ENCODE assay signal across 15 cellular contexts in the genomic region with DNA sequence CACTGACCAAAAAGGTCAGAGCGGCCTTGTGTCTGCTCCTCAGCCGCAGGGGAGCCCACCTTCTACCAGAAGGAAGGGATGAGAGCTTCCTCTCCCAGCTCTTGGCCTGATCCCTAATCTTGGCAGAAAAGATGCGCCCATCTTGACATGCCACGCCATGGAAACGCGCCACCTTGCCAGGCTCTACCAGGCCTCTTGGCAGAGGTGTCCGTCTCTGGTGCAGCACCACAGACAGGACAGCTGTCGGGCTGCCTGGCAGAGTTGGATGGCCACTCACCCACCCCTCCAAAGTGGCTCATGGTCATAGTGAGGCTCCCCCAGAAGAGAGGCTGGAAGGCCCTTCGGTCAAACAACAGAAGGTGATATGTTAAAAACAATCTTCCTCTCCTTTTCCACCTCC.
DNase-seq lines count a peak whose midpoint lies in the region; ATAC-seq and TF ChIP-seq lines count a peak whose summit lies in the region.
"Had no signal": no experiment of that assay in that cellular context is flagged by ENCODE, and none has a peak within 500 bp of the region (broad histone marks: within the 10 kb centered on the region; RNA-seq: fewer than 3 reads in every experiment).

No MANE protein-coding gene starts in this region.

- TF ChIP-seq CTCF in right atrium auricular region (IDR thresholded peaks at IDR 0.05) = no peak

- WGBS in neuronal stem cell (ENCODE audit: extremely low coverage in 2 of 2, insufficient read length in 2 of 2, insufficient replicate concordance in 1 of 2), 2 donors = no CpG with 5 or more reads among the region's 9 CpGs

- H2AFZ ChIP-seq in neuronal stem cell (ENCODE audit: low read length) = no peak overlapping the region

- H3K27ac ChIP-seq in right atrium auricular region = no peak overlapping the region
- H3K27ac ChIP-seq in neuronal stem cell (replicated peaks; ENCODE audit: low read length) = no peak overlapping the region
- H3K27ac ChIP-seq: BLaER1, HL-60 had no signal

- no peak overlapping the region for H3K23ac ChIP-seq in neuronal stem cell (ENCODE audit: low read depth, low read length, poor library complexity)

- H3K9ac ChIP-seq in neuronal stem cell (ENCODE audit: low read depth, low read length, poor library complexity) = peak overlapping the region; percentile 7
- H3K9ac ChIP-seq: BLaER1 had no signal

- H3K18ac ChIP-seq in neuronal stem cell (ENCODE audit: low read length) = no peak overlapping the region

- H3K4me1 ChIP-seq in right atrium auricular region (no peaks in the 10 kb centered on the region), neuronal stem cell (ENCODE audit: control insufficient read depth in 2 of 2, insufficient read depth in 1 of 2, low read depth in 1 of 2, low read length in 2 of 2) (peaks cover 5 to 20% of the 10 kb centered on the region in 2 donors)
- H3K4me1 ChIP-seq: HAP-1 had no signal

- H3K27me3 ChIP-seq in right atrium auricular region (no peaks in the 10 kb centered on the region), neuronal stem cell (ENCODE audit: control insufficient read depth in 3 of 3, insufficient read depth in 3 of 3, low read depth in 1 of 3, low read length in 3 of 3) (no peaks in the 10 kb centered on the region)
- H3K27me3 ChIP-seq: BLaER1 had no signal

- H2BK5ac ChIP-seq in neuronal stem cell (ENCODE audit: low read length) = no peak overlapping the region

- no peak overlapping the region for H3K14ac ChIP-seq in neuronal stem cell (ENCODE audit: low read length)

- no peak overlapping the region for H2BK12ac ChIP-seq in neuronal stem cell (ENCODE audit: low read length)

- peak; percentile 38 for DNase-seq in activated CD8-positive, alpha-beta memory T cell treated with anti-CD3 and anti-CD28 coated beads, Interleukin-2, amount 50 U/mL, for 48 hours
- no peak for DNase-seq in activated CD8-positive, alpha-beta memory T cell treated with anti-CD3 and anti-CD28 coated beads, Interleukin-2, amount 50 U/mL, for 4 hours
- DNase-seq in right atrium auricular region (ENCODE audit: low spot score) = peak; percentile 46
- DNase-seq in left cardiac atrium = no peak
- no peak for DNase-seq in neuronal stem cell (ENCODE audit: low spot score)
- no peak for DNase-seq in occipital lobe (lab: John Stamatoyannopoulos, UW)
- DNase-seq: 8988T; CD4-positive, alpha-beta memory T cell; DMS153; DMS79; GF-D8 had no signal

- no peak overlapping the region for H2BK120ac ChIP-seq in neuronal stem cell (ENCODE audit: low read depth, low read length)

- H3K4me3 ChIP-seq in right atrium auricular region (no peak overlapping the region), neuronal stem cell (ENCODE audit: low read length in 2 of 2) (no peak overlapping the region)
- H3K4me3 ChIP-seq: BLaER1, HAP-1 had no signal

- H3K4ac ChIP-seq in neuronal stem cell (ENCODE audit: low read length) = no peak overlapping the region

- no peaks in the 10 kb centered on the region for H3K79me1 ChIP-seq in neuronal stem cell (ENCODE audit: low read depth, low read length)

- no peak overlapping the region for H4K8ac ChIP-seq in neuronal stem cell (ENCODE audit: low read depth, low read length)

- no peak overlapping the region for H2AK5ac ChIP-seq in neuronal stem cell (ENCODE audit: low read depth, low read length)

- H3K4me2 ChIP-seq in neuronal stem cell (ENCODE audit: insufficient read depth, low read length, poor library complexity, severe bottlenecking) = no peak overlapping the region
- H3K4me2 ChIP-seq: BLaER1 had no signal

- H3K36me3 ChIP-seq in right atrium auricular region (no peaks in the 10 kb centered on the region), neuronal stem cell (replicated peaks in 1 of 2; ENCODE audit: control insufficient read depth in 2 of 2, insufficient read depth in 2 of 2, low read length in 2 of 2) (no peaks in the 10 kb centered on the region)
- H3K36me3 ChIP-seq: HAP-1 had no signal

- no peak overlapping the region for H4K91ac ChIP-seq in neuronal stem cell (ENCODE audit: low read depth, low read length, poor library complexity)

- no peak overlapping the region for H2BK15ac ChIP-seq in neuronal stem cell (ENCODE audit: low read length)

- ATAC-seq in left cardiac atrium = no peak
- ATAC-seq in HG02623 (IDR thresholded peaks at IDR 0.05; ENCODE audit: unreplicated experiment) = no peak

- intact Hi-C loops in left cardiac atrium (cut with DNase I) = no loop called here

- no peaks in the 10 kb centered on the region for H3K9me3 ChIP-seq in right atrium auricular region
- H3K9me3 ChIP-seq in neuronal stem cell (replicated peaks in 1 of 2; ENCODE audit: control insufficient read depth in 2 of 2, insufficient read depth in 1 of 2, low read depth in 1 of 2, low read length in 2 of 2) = no peaks in the 10 kb centered on the region
- H3K9me3 ChIP-seq: HAP-1 had no signal

Comparison
In these comparisons a context has a peak if more than half of its experiments do, and no peak if none do; other contexts are left out.
1. DNase-seq: peak in activated CD8-positive, alpha-beta memory T cell treated with anti-CD3 and anti-CD28 coated beads, Interleukin-2, amount 50 U/mL, for 48 hours (single experiment) and right atrium auricular region (single experiment); none in activated CD8-positive, alpha-beta memory T cell treated with anti-CD3 and anti-CD28 coated beads, Interleukin-2, amount 50 U/mL, for 4 hours (single experiment), left cardiac atrium (single experiment), neuronal stem cell (single experiment) and occipital lobe (single experiment).